In the genomic region with DNA sequence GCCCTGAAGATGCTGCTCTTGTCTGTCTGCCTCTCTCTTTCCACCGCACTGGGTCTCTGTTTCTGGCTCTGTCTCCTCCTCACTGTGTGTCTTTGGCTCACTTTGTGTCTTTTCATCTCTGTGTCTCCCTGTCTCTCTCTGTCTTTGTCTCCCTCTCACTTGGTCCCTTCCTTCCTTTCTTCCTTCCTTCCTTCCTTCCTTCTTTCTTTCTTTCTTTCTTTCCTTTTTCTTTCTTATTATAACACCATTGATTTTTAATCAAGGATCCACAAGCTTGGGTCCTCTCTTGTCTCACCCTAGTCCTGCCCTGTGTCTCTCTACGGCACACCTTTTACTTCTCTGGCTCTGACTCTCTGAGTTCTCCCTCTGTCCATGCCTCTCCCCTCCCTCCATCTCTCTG, we compare ENCODE assay signal across 9 cellular contexts. TPM values are rescaled to one million over a fixed set of nuclear protein-coding genes. Genes with fewer than 3 reads are reported as not detected.
"Had no signal": no experiment of that assay in that cellular context is flagged by ENCODE, and none has a peak within 500 bp of the region (broad histone marks: within the 10 kb centered on the region; RNA-seq: fewer than 3 reads in every experiment).

No MANE protein-coding gene starts in this region.

- H3K27ac ChIP-seq: GM23248 had no signal

- H3K4me3 ChIP-seq: GM23248, K562 had no signal

- ATAC-seq: HCT116, K562 had no signal

- H3K9ac ChIP-seq: GM23248 had no signal

- DNase-seq: GM23248, GOT3, H7, IMR-90, KG1 had no signal

- H2AFZ ChIP-seq: GM23248 had no signal

RNA-seq across cellular contexts. Expression of a gene that starts 14.3 kb away (rescaled TPM):
- total RNA-seq: HT-29, IMR-90, K562 had no signal
- polyA plus RNA-seq: K562 had no signal

RNA-seq across cellular contexts. Expression of a gene that starts 46.9 kb away (rescaled TPM):
- total RNA-seq: GM23248, H4, H7, HT-29, IMR-90, K562 had no signal
- polyA plus RNA-seq: GM23248, IMR-90 had no signal
